ENCODE assay signal across 1 cellular context in the genomic region with DNA sequence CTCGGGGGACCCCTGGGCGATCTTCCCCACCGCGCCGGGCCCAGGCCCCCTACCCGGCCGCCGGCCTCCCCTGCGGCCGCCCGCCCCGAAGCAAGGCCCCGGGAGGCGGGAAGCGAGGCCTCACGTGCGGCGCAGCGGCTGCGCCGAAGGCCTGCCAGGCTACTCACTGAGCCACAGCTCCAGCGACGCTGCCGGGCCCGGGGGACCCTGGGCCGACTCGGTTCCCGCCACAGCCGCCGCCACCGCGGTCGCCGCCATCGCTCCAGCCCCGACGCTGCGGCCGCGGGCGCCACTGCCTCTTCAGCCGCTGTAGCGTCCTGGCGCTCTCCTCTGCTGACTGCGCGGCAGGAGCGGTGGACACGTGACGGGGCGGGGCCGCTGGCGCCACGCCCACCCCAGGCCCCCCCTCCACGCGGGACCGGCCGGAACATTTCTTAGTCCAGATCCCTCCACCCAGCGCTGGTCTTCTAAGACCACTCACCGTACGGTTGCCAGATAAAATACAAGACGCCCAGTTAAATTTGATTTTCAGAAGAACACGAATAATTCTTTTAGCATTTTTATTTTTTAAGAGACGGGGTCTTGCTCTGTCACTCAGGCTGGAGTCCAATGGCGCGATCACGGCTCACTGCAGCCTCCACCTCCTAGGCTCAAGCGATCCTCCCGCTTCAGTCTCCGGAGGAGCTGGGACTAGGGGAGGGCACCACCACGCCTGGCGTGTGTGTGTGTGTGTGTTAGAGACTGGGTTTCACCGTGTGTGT.
A peak's percentile ranks its signal among the peaks of the same experiment; 100 is the strongest.
TF ChIP-seq lines count a peak whose summit lies in the region.

Gene GGA2 (minus strand): TSS at position 341 of the 761 bp plus-strand sequence. CDS start 83 bp downstream, at position 258.

TF ChIP-seq in HepG2, 621 proteins besides CTCF, POLR2A, EP300 and RAD21 (continued from another document and continues in another):
- TF ChIP-seq NFAT5 (CRISPR knock-in tag; IDR thresholded peaks at IDR 0.05) (peak; percentile 97), MNT (IDR thresholded peaks at IDR 0.05) (peak; percentile 55; the same call in 1 of the 2 replicates), ZNF225 (CRISPR knock-in tag; IDR thresholded peaks at IDR 0.05) (peak; percentile 96), SMC3 (IDR thresholded peaks at IDR 0.05; ENCODE audit: low read length) (no peak; the same call in 1 of the 2 replicates), ZNF841 (CRISPR knock-in tag; IDR thresholded peaks at IDR 0.05; ENCODE audit: borderline replicate concordance) (no peak), MIER2 (CRISPR knock-in tag; IDR thresholded peaks at IDR 0.05) (no peak), ZNF20 (CRISPR knock-in tag; IDR thresholded peaks at IDR 0.05) (no peak), NFATC3 (CRISPR knock-in tag; IDR thresholded peaks at IDR 0.05) (no peak), ZSCAN22 (CRISPR knock-in tag; IDR thresholded peaks at IDR 0.05) (peak; percentile 89), SRSF9 (IDR thresholded peaks at IDR 0.05; ENCODE audit: borderline replicate concordance, insufficient read depth, low read depth, low read length, poor library complexity, severe bottlenecking) (no peak), ZNF318 (CRISPR knock-in tag; IDR thresholded peaks at IDR 0.05) (peak; percentile 75; the same call in 1 of the 2 replicates), ZNF777 (CRISPR knock-in tag; IDR thresholded peaks at IDR 0.05) (peak; percentile 89), SMAD3 (CRISPR knock-in tag; IDR thresholded peaks at IDR 0.05) (peak; percentile 72), NR3C1 (CRISPR knock-in tag; IDR thresholded peaks at IDR 0.05) (0 out of 2 replicates have a peak, but pooled peaks have one; percentile 12), ZFP36L2 (CRISPR knock-in tag; IDR thresholded peaks at IDR 0.05) (no peak; the same call in 1 of the 2 replicates), U2AF1 (optimal IDR thresholded peaks at IDR 0.05; ENCODE audit: low read depth, low read length) (no peak), NR2F6 (IDR thresholded peaks at IDR 0.05) (no peak), NR2F6 (CRISPR knock-in tag; IDR thresholded peaks at IDR 0.05) (peak; percentile 62; the same call in 1 of the 2 replicates), TBX3 (IDR thresholded peaks at IDR 0.05; ENCODE audit: borderline replicate concordance) (no peak), CREB1 (IDR thresholded peaks at IDR 0.05) (peak; percentile 50; the same call in 1 of the 2 replicates), CREB1 (CRISPR knock-in tag; IDR thresholded peaks at IDR 0.05) (no peak), SIX1 (CRISPR knock-in tag; IDR thresholded peaks at IDR 0.05; ENCODE audit: borderline replicate concordance) (no peak), BRCA1 (CRISPR knock-in tag; IDR thresholded peaks at IDR 0.05) (peak; percentile 97), ZNF564 (CRISPR knock-in tag; IDR thresholded peaks at IDR 0.05) (peak; percentile 65), ZNF101 (CRISPR knock-in tag; IDR thresholded peaks at IDR 0.05; ENCODE audit: borderline replicate concordance, low read depth) (peak; percentile 52; the same call in 1 of the 2 replicates), ZNF230 (CRISPR knock-in tag; IDR thresholded peaks at IDR 0.05) (peak; percentile 90; the same call in 1 of the 2 replicates), EHMT2 (IDR thresholded peaks at IDR 0.05; ENCODE audit: borderline replicate concordance, low read depth, low read length) (no peak), MAF1 (CRISPR knock-in tag; IDR thresholded peaks at IDR 0.05; ENCODE audit: borderline replicate concordance) (no peak; the same call in 1 of the 2 replicates), ZNF83 (CRISPR knock-in tag; IDR thresholded peaks at IDR 0.05; ENCODE audit: borderline replicate concordance) (peak; percentile 36; the same call in 1 of the 2 replicates), SP1 (IDR thresholded peaks at IDR 0.05) (peak; percentile 87), SP1 (CRISPR knock-in tag; IDR thresholded peaks at IDR 0.05) (peak; percentile 100), FOSL2 (CRISPR knock-in tag; IDR thresholded peaks at IDR 0.05) (peak; percentile 67), ZNF768 (CRISPR knock-in tag; IDR thresholded peaks at IDR 0.05) (peak; percentile 84), E2F5 (CRISPR knock-in tag; conservative IDR thresholded peaks at IDR 0.05) (peak; percentile 92), KMT2B (CRISPR knock-in tag; IDR thresholded peaks at IDR 0.05) (peak; percentile 83), ZNF10 (CRISPR knock-in tag; IDR thresholded peaks at IDR 0.05; ENCODE audit: borderline replicate concordance, low read depth) (0 out of 2 replicates have a peak, but pooled peaks have one; percentile 72)
- TF ChIP-seq, protein P1, sequence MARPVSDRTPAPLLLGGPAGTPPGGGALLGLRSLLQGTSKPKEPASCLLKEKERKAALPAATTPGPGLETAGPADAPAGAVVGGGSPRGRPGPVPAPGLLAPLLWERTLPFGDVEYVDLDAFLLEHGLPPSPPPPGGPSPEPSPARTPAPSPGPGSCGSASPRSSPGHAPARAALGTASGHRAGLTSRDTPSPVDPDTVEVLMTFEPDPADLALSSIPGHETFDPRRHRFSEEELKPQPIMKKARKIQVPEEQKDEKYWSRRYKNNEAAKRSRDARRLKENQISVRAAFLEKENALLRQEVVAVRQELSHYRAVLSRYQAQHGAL (CRISPR knock-in tag; IDR thresholded peaks at IDR 0.05; ENCODE audit: not compliant biosample characterization) = peak; percentile 99
- TF ChIP-seq, protein P2, sequence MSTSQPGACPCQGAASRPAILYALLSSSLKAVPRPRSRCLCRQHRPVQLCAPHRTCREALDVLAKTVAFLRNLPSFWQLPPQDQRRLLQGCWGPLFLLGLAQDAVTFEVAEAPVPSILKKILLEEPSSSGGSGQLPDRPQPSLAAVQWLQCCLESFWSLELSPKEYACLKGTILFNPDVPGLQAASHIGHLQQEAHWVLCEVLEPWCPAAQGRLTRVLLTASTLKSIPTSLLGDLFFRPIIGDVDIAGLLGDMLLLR (CRISPR knock-in tag; IDR thresholded peaks at IDR 0.05) = peak; percentile 95
- TF ChIP-seq, protein P3, sequence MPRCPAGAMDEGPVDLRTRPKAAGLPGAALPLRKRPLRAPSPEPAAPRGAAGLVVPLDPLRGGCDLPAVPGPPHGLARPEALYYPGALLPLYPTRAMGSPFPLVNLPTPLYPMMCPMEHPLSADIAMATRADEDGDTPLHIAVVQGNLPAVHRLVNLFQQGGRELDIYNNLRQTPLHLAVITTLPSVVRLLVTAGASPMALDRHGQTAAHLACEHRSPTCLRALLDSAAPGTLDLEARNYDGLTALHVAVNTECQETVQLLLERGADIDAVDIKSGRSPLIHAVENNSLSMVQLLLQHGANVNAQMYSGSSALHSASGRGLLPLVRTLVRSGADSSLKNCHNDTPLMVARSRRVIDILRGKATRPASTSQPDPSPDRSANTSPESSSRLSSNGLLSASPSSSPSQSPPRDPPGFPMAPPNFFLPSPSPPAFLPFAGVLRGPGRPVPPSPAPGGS (CRISPR knock-in tag; IDR thresholded peaks at IDR 0.05) = peak; percentile 93
